Comparison of ENCODE assay signal across 8 cellular contexts in the genomic region with DNA sequence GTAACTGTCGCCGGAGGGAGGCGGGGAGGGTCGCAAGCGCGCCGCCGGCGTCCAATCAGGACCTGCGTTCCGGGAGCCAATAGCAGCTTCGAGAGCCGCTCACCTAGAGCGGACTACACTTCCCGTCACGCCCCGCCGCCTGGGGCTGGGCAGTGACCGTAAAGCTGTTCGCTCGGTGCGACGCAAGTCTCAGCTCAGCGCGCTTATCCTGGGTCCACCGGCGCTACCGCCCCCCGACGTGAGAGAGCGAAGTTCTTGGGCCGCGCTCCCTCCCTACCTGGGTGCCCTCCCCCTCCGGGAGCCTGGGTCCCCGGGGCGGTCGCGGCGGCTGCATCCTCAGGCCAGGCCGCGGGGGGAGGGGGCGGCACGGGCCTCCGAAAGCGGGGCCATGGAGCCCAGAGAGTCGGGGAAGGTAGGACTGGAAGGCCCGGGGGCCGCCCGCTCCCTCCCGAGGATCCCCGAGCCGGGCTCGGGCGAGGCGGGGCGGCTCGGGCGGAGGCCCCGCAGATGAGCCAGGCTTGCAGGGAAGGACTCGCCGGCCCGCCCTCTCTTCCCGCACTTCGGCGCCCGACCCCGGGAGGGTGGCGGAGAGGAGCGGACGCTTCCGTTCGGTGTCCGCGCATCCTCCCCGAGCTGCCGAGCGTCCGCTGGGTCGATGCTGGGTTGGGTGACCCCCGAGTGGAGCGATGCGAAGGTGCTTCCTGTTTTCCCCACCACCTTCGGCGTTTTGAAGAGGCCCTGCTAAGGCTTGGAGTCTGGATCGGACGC. TPM values are rescaled to one million over a fixed set of nuclear protein-coding genes. Genes with fewer than 3 reads are reported as not detected.
DNase-seq lines count a peak whose midpoint lies in the region; ATAC-seq, FAIRE-seq and TF ChIP-seq lines count a peak whose summit lies in the region.

A gene (plus strand): TSS at position 152 of the 768 bp plus-strand sequence. CDS start 237 bp downstream, at position 389.

- ATAC-seq in GM21526 (IDR thresholded peaks at IDR 0.05; ENCODE audit: low FRiP score, unreplicated experiment) = peak; percentile 98

- H4K20me1 ChIP-seq in OCI-LY7 (ENCODE audit: insufficient read depth, low read length) = no peaks in the 10 kb centered on the region
- H4K20me1 ChIP-seq in endothelial cell of umbilical vein (replicated peaks; ENCODE audit: control insufficient read depth, extremely low read depth, insufficient read depth, low read length) = no peaks in the 10 kb centered on the region

- no TSS peak for BruUV-seq in OCI-LY7 (replicated peaks; lab: Mats Ljungman, UMichigan)
- BruUV-seq in endothelial cell of umbilical vein (replicated peaks; lab: Mats Ljungman, UMichigan) = no TSS peak

- H3K79me2 ChIP-seq in OCI-LY7 (ENCODE audit: insufficient read depth, low read depth, low read length) (peaks cover 8% of the 10 kb centered on the region; the same call in 1 of the 2 replicates), endothelial cell of umbilical vein (ENCODE audit: control insufficient read depth, insufficient read depth, low read length) (no peaks in the 10 kb centered on the region)

- POLR2A ChIA-PET in OCI-LY7 (lab: Charles Lee) = interaction anchor here (0.6 to 1.8 kb wide), 9 partner anchors 13 to 636 kb away, joined by 3 to 12 read pairs (median 4); no protein-coding TSS in a partner anchor
- POLR2A ChIA-PET in endothelial cell of umbilical vein (lab: Charles Lee) = interaction anchor here (1.5 kb wide), 1 partner anchor 33 kb away, joined by 3 read pairs; no protein-coding TSS in a partner anchor

- intact Hi-C loops in OCI-LY7 (cut with micrococcal nuclease; ENCODE audit: unreplicated experiment) = loop anchor here (1.0 kb wide), 1 partner anchor 35 kb away; a partner anchor contains a TSS
- intact Hi-C loops in endothelial cell of umbilical vein (cut with micrococcal nuclease) = loop anchor here (1.0 to 2.0 kb wide), 4 partner anchors 18 to 124 kb away; a partner anchor contains a TSS

- H3K27ac ChIP-seq in OCI-LY7 (ENCODE audit: low read depth, low read length, poor library complexity, severe bottlenecking) = peak within 1 kb of the TSS; percentile 30
- no peak within 1 kb of the TSS for H3K27ac ChIP-seq in endothelial cell of umbilical vein (ENCODE audit: insufficient read depth, low read depth, low read length)

- no peak for TF ChIP-seq CTCF in D721Med (IDR thresholded peaks at IDR 0.05; ENCODE audit: insufficient read depth, missing control alignments)
- no peak for TF ChIP-seq CTCF in OCI-LY7 (conservative IDR thresholded peaks at IDR 0.05; ENCODE audit: low read length)
- TF ChIP-seq CTCF in endothelial cell of umbilical vein (IDR thresholded peaks at IDR 0.05; ENCODE audit: extremely low read depth in 1 of 2, insufficient read depth in 1 of 2, low read depth in 1 of 2, low read length in 2 of 2) = no peak

- H3K9me3 ChIP-seq in OCI-LY7 (ENCODE audit: low read length) (no peaks in the 10 kb centered on the region), endothelial cell of umbilical vein (replicated peaks; ENCODE audit: control insufficient read depth, insufficient read depth, low read length) (no peaks in the 10 kb centered on the region)

- H3K9ac ChIP-seq in endothelial cell of umbilical vein (replicated peaks; ENCODE audit: extremely low read depth, insufficient read depth, low read length) = peak within 1 kb of the TSS; percentile 42

- H3K9me1 ChIP-seq in endothelial cell of umbilical vein (replicated peaks; ENCODE audit: control insufficient read depth, extremely low read depth, insufficient read depth, low read length) = no peaks in the 10 kb centered on the region

- dilution Hi-C loops in endothelial cell of umbilical vein (cut with MboI; ENCODE audit: extremely low pct_ligation_motif_present, low sequenced_read_pairs) = no loop called here

- peak; percentile 51 for TF ChIP-seq POLR2A in endothelial cell of umbilical vein (IDR thresholded peaks at IDR 0.05; ENCODE audit: low read depth, low read length)

- no peaks in the 10 kb centered on the region for H3K36me3 ChIP-seq in OCI-LY7 (ENCODE audit: insufficient read depth, low read length)
- H3K36me3 ChIP-seq in endothelial cell of umbilical vein (ENCODE audit: control insufficient read depth in 2 of 2, extremely low read depth in 1 of 2, insufficient read depth in 2 of 2, low read length in 2 of 2) = no peaks in the 10 kb centered on the region

- no peaks in the 10 kb centered on the region for H3K9me2 ChIP-seq in OCI-LY7 (ENCODE audit: insufficient read depth, low read length)

- H2AFZ ChIP-seq in OCI-LY7 (ENCODE audit: low read length) (peak within 1 kb of the TSS; percentile 86), endothelial cell of umbilical vein (ENCODE audit: low read depth, low read length) (peak within 1 kb of the TSS; percentile 46)

- no peak for FAIRE-seq in D721Med (lab: Jason Lieb, UNC)
- peak; percentile 99 for FAIRE-seq in endothelial cell of umbilical vein (lab: Jason Lieb, UNC)

- DNase-seq in D721Med (ENCODE audit: insufficient read length, low spot score) = peak; percentile 92
- peak; percentile 99 for DNase-seq in HuH-7.5 (ENCODE audit: low spot score)
- peak; percentile 98 for DNase-seq in OCI-LY7 (ENCODE audit: low spot score)
- peak; percentile 92 for DNase-seq in activated T-cell treated with anti-CD3 and anti-CD28 coated beads for 1 hour (ENCODE audit: low read depth)
- DNase-seq in endothelial cell of umbilical vein (ENCODE audit: low read depth, low spot score) = peak; percentile 98
- DNase-seq in middle frontal gyrus (ENCODE audit: extremely low spot score, low spot score) = peak; percentile 99
- peak; percentile 95 to 96 for DNase-seq in stimulated activated CD8-positive, alpha-beta memory T cell treated with anti-CD3 and anti-CD28 coated beads, Interleukin-2, amount 100 ng/mL, for 48 hours (ENCODE audit: low read depth in 2 of 2)

- H3K4me1 ChIP-seq in OCI-LY7 (ENCODE audit: insufficient read depth, low read length, poor library complexity, severe bottlenecking) (peaks cover 6% of the 10 kb centered on the region), endothelial cell of umbilical vein (ENCODE audit: control insufficient read depth, extremely low read depth, insufficient read depth, low read length) (no peaks in the 10 kb centered on the region)

- H3K4me2 ChIP-seq in OCI-LY7 (ENCODE audit: low read length) (peak within 1 kb of the TSS; percentile 92), endothelial cell of umbilical vein (ENCODE audit: insufficient read depth, low read length) (peak within 1 kb of the TSS; percentile 63)

- no peaks in the 10 kb centered on the region for H3K27me3 ChIP-seq in endothelial cell of umbilical vein (ENCODE audit: control insufficient read depth in 2 of 2, insufficient read depth in 2 of 2, low read length in 2 of 2)

- CTCF ChIA-PET in OCI-LY7 (lab: Charles Lee; ENCODE audit: unreplicated experiment) = interaction anchor here (0.6 kb wide), 1 partner anchor 14 kb away, joined by 4 read pairs; no protein-coding TSS in a partner anchor
- CTCF ChIA-PET in endothelial cell of umbilical vein (lab: Charles Lee) = interaction anchor here (0.7 to 1.7 kb wide), 10 partner anchors 12 to 691 kb away, joined by 3 to 9 read pairs (median 4); no protein-coding TSS in a partner anchor

- H3K4me3 ChIP-seq in OCI-LY7 (ENCODE audit: low read depth, low read length, poor library complexity, severe bottlenecking) (peak within 1 kb of the TSS; percentile 86), endothelial cell of umbilical vein (replicated peaks in 1 of 3; ENCODE audit: insufficient read depth in 1 of 3, low read depth in 1 of 3, low read length in 3 of 3) (peak within 1 kb of the TSS; percentile 2 to 83 (median 48))

TF ChIP-seq in endothelial cell of umbilical vein, 7 proteins besides CTCF, POLR2A, EP300 and RAD21:
- TF ChIP-seq POLR2AphosphoS5 (IDR thresholded peaks at IDR 0.05; ENCODE audit: insufficient read depth, low read depth, low read length) (peak; percentile 78), GATA2 (IDR thresholded peaks at IDR 0.05; ENCODE audit: insufficient read depth, insufficient read length, low read depth, low read length) (no peak)
- TF ChIP-seq, protein P1, sequence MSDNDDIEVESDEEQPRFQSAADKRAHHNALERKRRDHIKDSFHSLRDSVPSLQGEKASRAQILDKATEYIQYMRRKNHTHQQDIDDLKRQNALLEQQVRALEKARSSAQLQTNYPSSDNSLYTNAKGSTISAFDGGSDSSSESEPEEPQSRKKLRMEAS (IDR thresholded peaks at IDR 0.05; ENCODE audit: insufficient read depth, insufficient read length) = peak; percentile 35
TF ChIP-seq in endothelial cell of umbilical vein: peak in this region for 2.

RNA-seq across cellular contexts. Expression of the gene that starts here (rescaled TPM):
- 7.9 and 9.2 TPM in 2 replicates for total RNA-seq in OCI-LY7 (2014; rRNA removed; shearing (Covaris generic))
- 9.1 and 12.1 TPM in 2 replicates for total RNA-seq in OCI-LY7 (2022)
- total RNA-seq in endothelial cell of umbilical vein = 7.2 and 14.7 TPM in 2 replicates
- polyA plus RNA-seq in endothelial cell of umbilical vein = 10.2 and 10.8 TPM in 2 replicates
- polyA plus RNA-seq in endothelial cell of umbilical vein (2011; cell fraction: cytosol; rRNA removed) = 5.4 and 7.7 TPM in 2 replicates
- 63.7 and 69.7 TPM in 2 replicates for polyA plus RNA-seq in endothelial cell of umbilical vein (2011; cell fraction: nucleus; rRNA removed)
- polyA plus RNA-seq in endothelial cell of umbilical vein (2012) = 5.1 and 7.8 TPM in 2 replicates
- 20.1 and 28.7 TPM in 2 replicates for polyA minus RNA-seq in endothelial cell of umbilical vein
- 0.51 TPM for polyA minus RNA-seq in endothelial cell of umbilical vein (2011; cell fraction: cytosol; rRNA and poly(A)+ RNA removed)
- 12.2 and 17.2 TPM in 2 replicates for polyA minus RNA-seq in endothelial cell of umbilical vein (2011; cell fraction: nucleus; rRNA and poly(A)+ RNA removed)
